ENCODE assay signal across 2 cellular contexts in the genomic region with DNA sequence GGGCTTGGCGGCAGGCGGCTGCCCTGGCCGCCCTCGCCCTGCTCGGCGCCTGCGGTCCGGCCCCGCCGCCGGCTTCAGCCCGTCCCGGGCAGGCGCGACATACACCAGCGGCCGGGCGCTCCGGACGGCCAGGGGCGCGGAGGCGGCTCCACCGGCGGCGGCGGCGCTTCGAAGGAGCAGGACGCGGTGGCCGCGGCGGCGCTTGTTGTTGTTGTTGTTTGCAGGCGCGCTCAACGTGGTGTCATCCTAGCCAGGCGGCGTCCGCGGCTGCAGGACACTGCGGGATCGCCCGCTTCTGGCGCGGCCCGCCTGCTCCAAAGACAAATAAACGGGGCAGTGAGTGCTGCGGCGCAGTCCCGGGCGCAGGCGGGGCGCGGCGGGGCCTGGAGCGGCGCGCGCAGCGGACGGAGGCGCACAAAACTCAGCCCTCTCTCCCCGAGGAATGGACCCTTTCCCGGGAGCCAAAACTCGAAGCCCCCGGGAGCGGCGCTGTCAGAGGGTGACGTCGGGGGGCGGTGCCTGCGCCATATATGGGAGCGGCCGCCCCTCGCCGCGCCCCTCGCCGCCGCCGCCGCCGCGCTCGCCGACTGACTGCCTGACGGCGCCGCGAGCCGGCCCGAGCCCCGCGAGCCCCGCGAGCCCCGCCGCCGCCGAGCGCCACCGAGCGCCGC.
TF ChIP-seq lines count a peak whose summit lies in the region.

A gene with protein sequence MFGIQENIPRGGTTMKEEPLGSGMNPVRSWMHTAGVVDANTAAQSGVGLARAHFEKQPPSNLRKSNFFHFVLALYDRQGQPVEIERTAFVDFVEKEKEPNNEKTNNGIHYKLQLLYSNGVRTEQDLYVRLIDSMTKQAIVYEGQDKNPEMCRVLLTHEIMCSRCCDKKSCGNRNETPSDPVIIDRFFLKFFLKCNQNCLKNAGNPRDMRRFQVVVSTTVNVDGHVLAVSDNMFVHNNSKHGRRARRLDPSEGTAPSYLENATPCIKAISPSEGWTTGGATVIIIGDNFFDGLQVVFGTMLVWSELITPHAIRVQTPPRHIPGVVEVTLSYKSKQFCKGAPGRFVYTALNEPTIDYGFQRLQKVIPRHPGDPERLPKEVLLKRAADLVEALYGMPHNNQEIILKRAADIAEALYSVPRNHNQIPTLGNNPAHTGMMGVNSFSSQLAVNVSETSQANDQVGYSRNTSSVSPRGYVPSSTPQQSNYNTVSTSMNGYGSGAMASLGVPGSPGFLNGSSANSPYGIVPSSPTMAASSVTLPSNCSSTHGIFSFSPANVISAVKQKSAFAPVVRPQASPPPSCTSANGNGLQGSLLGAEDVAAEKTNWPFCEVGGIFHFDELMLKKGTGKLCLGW (minus strand): TSS at position 444 of the 671 bp plus-strand sequence. CDS start 506 bp downstream, outside the sequence.

TF ChIP-seq in HEK293, 187 proteins besides CTCF, POLR2A, EP300 and RAD21 (continued from another document and continues in another):
- TF ChIP-seq, protein P1, sequence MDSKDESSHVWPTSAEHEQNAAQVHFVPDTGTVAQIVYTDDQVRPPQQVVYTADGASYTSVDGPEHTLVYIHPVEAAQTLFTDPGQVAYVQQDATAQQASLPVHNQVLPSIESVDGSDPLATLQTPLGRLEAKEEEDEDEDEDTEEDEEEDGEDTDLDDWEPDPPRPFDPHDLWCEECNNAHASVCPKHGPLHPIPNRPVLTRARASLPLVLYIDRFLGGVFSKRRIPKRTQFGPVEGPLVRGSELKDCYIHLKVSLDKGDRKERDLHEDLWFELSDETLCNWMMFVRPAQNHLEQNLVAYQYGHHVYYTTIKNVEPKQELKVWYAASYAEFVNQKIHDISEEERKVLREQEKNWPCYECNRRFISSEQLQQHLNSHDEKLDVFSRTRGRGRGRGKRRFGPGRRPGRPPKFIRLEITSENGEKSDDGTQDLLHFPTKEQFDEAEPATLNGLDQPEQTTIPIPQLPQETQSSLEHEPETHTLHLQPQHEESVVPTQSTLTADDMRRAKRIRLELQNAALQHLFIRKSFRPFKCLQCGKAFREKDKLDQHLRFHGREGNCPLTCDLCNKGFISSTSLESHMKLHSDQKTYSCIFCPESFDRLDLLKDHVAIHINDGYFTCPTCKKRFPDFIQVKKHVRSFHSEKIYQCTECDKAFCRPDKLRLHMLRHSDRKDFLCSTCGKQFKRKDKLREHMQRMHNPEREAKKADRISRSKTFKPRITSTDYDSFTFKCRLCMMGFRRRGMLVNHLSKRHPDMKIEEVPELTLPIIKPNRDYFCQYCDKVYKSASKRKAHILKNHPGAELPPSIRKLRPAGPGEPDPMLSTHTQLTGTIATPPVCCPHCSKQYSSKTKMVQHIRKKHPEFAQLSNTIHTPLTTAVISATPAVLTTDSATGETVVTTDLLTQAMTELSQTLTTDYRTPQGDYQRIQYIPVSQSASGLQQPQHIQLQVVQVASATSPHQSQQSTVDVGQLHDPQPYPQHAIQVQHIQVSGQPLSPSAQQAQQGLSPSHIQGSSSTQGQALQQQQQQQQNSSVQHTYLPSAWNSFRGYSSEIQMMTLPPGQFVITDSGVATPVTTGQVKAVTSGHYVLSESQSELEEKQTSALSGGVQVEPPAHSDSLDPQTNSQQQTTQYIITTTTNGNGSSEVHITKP (tag by site-specific recombination; IDR thresholded peaks at IDR 0.05), result peak; percentile 54; the same call in 1 of the 2 replicates
- TF ChIP-seq, protein P2, sequence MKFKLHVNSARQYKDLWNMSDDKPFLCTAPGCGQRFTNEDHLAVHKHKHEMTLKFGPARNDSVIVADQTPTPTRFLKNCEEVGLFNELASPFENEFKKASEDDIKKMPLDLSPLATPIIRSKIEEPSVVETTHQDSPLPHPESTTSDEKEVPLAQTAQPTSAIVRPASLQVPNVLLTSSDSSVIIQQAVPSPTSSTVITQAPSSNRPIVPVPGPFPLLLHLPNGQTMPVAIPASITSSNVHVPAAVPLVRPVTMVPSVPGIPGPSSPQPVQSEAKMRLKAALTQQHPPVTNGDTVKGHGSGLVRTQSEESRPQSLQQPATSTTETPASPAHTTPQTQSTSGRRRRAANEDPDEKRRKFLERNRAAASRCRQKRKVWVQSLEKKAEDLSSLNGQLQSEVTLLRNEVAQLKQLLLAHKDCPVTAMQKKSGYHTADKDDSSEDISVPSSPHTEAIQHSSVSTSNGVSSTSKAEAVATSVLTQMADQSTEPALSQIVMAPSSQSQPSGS (tag by site-specific recombination; IDR thresholded peaks at IDR 0.05; ENCODE audit: low read depth), result no peak
- TF ChIP-seq, protein P3, sequence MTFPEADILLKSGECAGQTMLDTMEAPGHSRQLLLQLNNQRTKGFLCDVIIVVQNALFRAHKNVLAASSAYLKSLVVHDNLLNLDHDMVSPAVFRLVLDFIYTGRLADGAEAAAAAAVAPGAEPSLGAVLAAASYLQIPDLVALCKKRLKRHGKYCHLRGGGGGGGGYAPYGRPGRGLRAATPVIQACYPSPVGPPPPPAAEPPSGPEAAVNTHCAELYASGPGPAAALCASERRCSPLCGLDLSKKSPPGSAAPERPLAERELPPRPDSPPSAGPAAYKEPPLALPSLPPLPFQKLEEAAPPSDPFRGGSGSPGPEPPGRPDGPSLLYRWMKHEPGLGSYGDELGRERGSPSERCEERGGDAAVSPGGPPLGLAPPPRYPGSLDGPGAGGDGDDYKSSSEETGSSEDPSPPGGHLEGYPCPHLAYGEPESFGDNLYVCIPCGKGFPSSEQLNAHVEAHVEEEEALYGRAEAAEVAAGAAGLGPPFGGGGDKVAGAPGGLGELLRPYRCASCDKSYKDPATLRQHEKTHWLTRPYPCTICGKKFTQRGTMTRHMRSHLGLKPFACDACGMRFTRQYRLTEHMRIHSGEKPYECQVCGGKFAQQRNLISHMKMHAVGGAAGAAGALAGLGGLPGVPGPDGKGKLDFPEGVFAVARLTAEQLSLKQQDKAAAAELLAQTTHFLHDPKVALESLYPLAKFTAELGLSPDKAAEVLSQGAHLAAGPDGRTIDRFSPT (tag by site-specific recombination; IDR thresholded peaks at IDR 0.05), result no peak
- TF ChIP-seq ZNF514 (tag by site-specific recombination; IDR thresholded peaks at IDR 0.05) (no peak), ZNF155 (tag by site-specific recombination; IDR thresholded peaks at IDR 0.05) (no peak), ZNF23 (tag by site-specific recombination; IDR thresholded peaks at IDR 0.05; ENCODE audit: borderline replicate concordance) (no peak), KLF8 (tag by site-specific recombination; IDR thresholded peaks at IDR 0.05) (peak; percentile 57; the same call in 1 of the 2 replicates), ZNF112 (tag by site-specific recombination; IDR thresholded peaks at IDR 0.05) (no peak), ZNF350 (tag by site-specific recombination; IDR thresholded peaks at IDR 0.05) (no peak), ZBTB20 (tag by site-specific recombination; IDR thresholded peaks at IDR 0.05) (peak; percentile 94), ZBTB8A (tag by site-specific recombination; IDR thresholded peaks at IDR 0.05) (peak; percentile 90), GLIS2 (tag by site-specific recombination; IDR thresholded peaks at IDR 0.05) (peak; percentile 35; the same call in 1 of the 2 replicates), OSR2 (tag by site-specific recombination; IDR thresholded peaks at IDR 0.05) (peak; percentile 16; the same call in 1 of the 2 replicates)
- TF ChIP-seq, protein P4, sequence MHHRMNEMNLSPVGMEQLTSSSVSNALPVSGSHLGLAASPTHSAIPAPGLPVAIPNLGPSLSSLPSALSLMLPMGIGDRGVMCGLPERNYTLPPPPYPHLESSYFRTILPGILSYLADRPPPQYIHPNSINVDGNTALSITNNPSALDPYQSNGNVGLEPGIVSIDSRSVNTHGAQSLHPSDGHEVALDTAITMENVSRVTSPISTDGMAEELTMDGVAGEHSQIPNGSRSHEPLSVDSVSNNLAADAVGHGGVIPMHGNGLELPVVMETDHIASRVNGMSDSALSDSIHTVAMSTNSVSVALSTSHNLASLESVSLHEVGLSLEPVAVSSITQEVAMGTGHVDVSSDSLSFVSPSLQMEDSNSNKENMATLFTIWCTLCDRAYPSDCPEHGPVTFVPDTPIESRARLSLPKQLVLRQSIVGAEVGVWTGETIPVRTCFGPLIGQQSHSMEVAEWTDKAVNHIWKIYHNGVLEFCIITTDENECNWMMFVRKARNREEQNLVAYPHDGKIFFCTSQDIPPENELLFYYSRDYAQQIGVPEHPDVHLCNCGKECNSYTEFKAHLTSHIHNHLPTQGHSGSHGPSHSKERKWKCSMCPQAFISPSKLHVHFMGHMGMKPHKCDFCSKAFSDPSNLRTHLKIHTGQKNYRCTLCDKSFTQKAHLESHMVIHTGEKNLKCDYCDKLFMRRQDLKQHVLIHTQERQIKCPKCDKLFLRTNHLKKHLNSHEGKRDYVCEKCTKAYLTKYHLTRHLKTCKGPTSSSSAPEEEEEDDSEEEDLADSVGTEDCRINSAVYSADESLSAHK (tag by site-specific recombination; IDR thresholded peaks at IDR 0.05), result no peak

TF ChIP-seq in liver, 16 proteins besides CTCF, POLR2A, EP300 and RAD21 (continued from another document):
- TF ChIP-seq, protein P5, sequence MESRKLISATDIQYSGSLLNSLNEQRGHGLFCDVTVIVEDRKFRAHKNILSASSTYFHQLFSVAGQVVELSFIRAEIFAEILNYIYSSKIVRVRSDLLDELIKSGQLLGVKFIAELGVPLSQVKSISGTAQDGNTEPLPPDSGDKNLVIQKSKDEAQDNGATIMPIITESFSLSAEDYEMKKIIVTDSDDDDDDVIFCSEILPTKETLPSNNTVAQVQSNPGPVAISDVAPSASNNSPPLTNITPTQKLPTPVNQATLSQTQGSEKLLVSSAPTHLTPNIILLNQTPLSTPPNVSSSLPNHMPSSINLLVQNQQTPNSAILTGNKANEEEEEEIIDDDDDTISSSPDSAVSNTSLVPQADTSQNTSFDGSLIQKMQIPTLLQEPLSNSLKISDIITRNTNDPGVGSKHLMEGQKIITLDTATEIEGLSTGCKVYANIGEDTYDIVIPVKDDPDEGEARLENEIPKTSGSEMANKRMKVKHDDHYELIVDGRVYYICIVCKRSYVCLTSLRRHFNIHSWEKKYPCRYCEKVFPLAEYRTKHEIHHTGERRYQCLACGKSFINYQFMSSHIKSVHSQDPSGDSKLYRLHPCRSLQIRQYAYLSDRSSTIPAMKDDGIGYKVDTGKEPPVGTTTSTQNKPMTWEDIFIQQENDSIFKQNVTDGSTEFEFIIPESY (IDR thresholded peaks at IDR 0.05), result no peak
- TF ChIP-seq RXRA (IDR thresholded peaks at IDR 0.05), result no peak
